ENCODE assay signal across 27 cellular contexts in the genomic region with DNA sequence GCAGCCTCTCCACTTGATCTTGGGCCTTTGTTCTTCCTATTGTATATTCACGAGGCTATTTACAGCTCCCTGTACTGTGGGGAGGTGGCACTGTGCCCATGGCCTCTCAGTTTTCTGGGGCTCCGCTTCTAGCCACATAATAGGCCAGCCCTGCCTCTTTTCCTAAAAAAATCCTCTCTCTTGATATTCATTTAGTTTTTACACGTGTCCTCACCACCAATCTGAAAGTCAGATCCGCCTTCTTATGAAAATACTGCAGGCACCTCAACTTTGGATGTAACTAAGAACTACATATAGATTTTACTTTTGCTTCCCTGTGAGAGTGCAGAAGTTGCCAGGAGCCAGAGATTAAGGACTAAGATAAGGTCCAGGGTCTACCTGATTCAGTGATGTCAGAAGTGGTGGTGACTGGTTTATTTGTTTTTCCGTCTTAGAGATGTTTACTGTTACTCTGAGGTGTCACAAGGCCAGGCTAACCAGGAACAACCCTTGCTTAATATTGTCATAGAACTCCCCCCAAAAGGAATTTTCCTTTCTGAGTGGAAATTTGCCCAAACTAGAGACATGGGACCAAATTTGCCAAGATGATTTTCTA. TPM values are rescaled to one million over a fixed set of nuclear protein-coding genes. Genes with fewer than 3 reads are reported as not detected.
DNase-seq lines count a peak whose midpoint lies in the region; ATAC-seq, FAIRE-seq and TF ChIP-seq lines count a peak whose summit lies in the region.
"Had no signal": no experiment of that assay in that cellular context is flagged by ENCODE, and none has a peak within 500 bp of the region (broad histone marks: within the 10 kb centered on the region; RNA-seq: fewer than 3 reads in every experiment).

No MANE protein-coding gene starts in this region.

- peaks cover 13% of the 10 kb centered on the region for H3K36me3 Mint-ChIP-seq in osteocyte (ENCODE audit: unreplicated experiment)
- H3K36me3 Mint-ChIP-seq: activated naive CD4-positive, alpha-beta T cell treated with anti-CD3 and anti-CD28 coated beads, Interleukin-2, amount 10 ng/mL, durations not matched to agents 7 days and 5 days; immature natural killer cell had no signal

- no peak for TF ChIP-seq CTCF in K562 (IDR thresholded peaks at IDR 0.05 in 2 of 3, conservative IDR thresholded peaks at IDR 0.05 in 1 of 3; ENCODE audit: insufficient read depth in 2 of 3, low read depth in 1 of 3, low read length in 3 of 3)
- no peak for TF ChIP-seq CTCF in osteocyte (IDR thresholded peaks at IDR 0.05)

- H3K9me3 ChIP-seq in HUES6 (ENCODE audit: control insufficient read depth, insufficient read depth, low read depth, low read length) = no peaks in the 10 kb centered on the region
- H3K9me3 ChIP-seq in K562 (replicated peaks; ENCODE audit: control insufficient read depth, insufficient read depth, low read depth, low read length) = no peaks in the 10 kb centered on the region
- H3K9me3 ChIP-seq: ascending aorta, heart left ventricle, thyroid gland had no signal

- peak; percentile 45 for DNase-seq in DMS53 (lab: John Stamatoyannopoulos, UW)
- no peak for DNase-seq in DMS53 treated with DMSO at 0.1 percent for 48 hours (lab: John Stamatoyannopoulos, UW; ENCODE audit: unreplicated experiment)
- DNase-seq in K562 (ENCODE audit: extremely low read depth in 1 of 4, low spot score in 3 of 4) = no peak
- DNase-seq in osteocyte (ENCODE audit: extremely low spot score, unreplicated experiment) = no peak
- DNase-seq in anterior cingulate cortex (lab: John Stamatoyannopoulos, UW) = no peak
- DNase-seq in NCI-H146 (lab: John Stamatoyannopoulos, UW) = no peak
- DNase-seq: activated B cell treated with CpG ODN at 0.5 μM for 24 hours; activated naive CD4-positive, alpha-beta T cell treated with anti-CD3 and anti-CD28 coated beads, Interleukin-2, amount 10 ng/mL, durations not matched to agents 7 days and 5 days; activated T-cell treated with anti-CD3 and anti-CD28 coated beads, Interleukin-2, amount 50 U/mL, for 4 hours; heart left ventricle; immature natural killer cell; MM.1S; naive thymus-derived CD4-positive, alpha-beta T cell; NCI-H1694 treated with DMSO at 0.1 percent for 48 hours; stimulated activated CD4-positive, alpha-beta T cell treated with anti-CD3 and anti-CD28 coated beads, Interleukin-1b, Interleukin-23, amount 100 ng/mL, for 48 hours; stimulated activated naive CD4-positive, alpha-beta T cell treated with Interleukin-2 at 50 U/mL for 16 hours; thyroid gland had no signal

- no peak for TF ChIP-seq EP300 in K562 (IDR thresholded peaks at IDR 0.05; ENCODE audit: low read length)

- intact Hi-C loops in K562 (cut with micrococcal nuclease) = no loop called here

- no peak overlapping the region for H2AFZ ChIP-seq in K562 (ENCODE audit: low read depth, low read length)

- POLR2A ChIA-PET in K562 (lab: Yijun Ruan, JAX) = no interaction called here

- no peaks in the 10 kb centered on the region for H3K9me1 ChIP-seq in K562 (ENCODE audit: control insufficient read depth, insufficient read depth, low read length)

- H3K4me1 ChIP-seq in HUES6 (ENCODE audit: control insufficient read depth, insufficient read depth, low read length) = peaks cover 52% of the 10 kb centered on the region
- H3K4me1 ChIP-seq in K562 (replicated peaks in 1 of 2; ENCODE audit: control insufficient read depth in 2 of 2, insufficient read depth in 2 of 2, low read length in 2 of 2) = peaks cover 8 to 25% of the 10 kb centered on the region in 2 experiments
- H3K4me1 ChIP-seq: thyroid gland had no signal

- no peak for TF ChIP-seq RAD21 in K562 (CRISPR knock-in tag; conservative IDR thresholded peaks at IDR 0.05 in 1 of 2, IDR thresholded peaks at IDR 0.05 in 1 of 2)

- H3K27ac ChIP-seq in HUES6 (ENCODE audit: low read depth, low read length) (peak overlapping the region; percentile 1; the same call in 1 of the 2 replicates), K562 (ENCODE audit: extremely low read depth, low read depth, low read length) (no peak overlapping the region)
- H3K27ac ChIP-seq: 22Rv1, ascending aorta, thyroid gland had no signal

- no peak for TF ChIP-seq POLR2A in K562 (conservative IDR thresholded peaks at IDR 0.05)

- no TSS peak for BruUV-seq in K562 (replicated peaks; lab: Mats Ljungman, UMichigan)

- no peak overlapping the region for H3K4me3 Mint-ChIP-seq in osteocyte (ENCODE audit: unreplicated experiment)
- H3K4me3 Mint-ChIP-seq: activated B cell treated with CpG ODN at 0.5 μM for 24 hours; activated naive CD4-positive, alpha-beta T cell treated with anti-CD3 and anti-CD28 coated beads, Interleukin-2, amount 10 ng/mL, durations not matched to agents 7 days and 5 days; activated T-cell treated with anti-CD3 and anti-CD28 coated beads, Interleukin-2, amount 50 U/mL, for 4 hours; B cell; immature natural killer cell; naive thymus-derived CD4-positive, alpha-beta T cell; T-helper 1 cell treated with Interleukin-12 subunit alpha and Interleukin-12 subunit beta and Interleukin-4 antibody, amounts not matched to agents 30 μg/mL and 1 μg/mL, for 36 hours had no signal

- CTCF ChIA-PET in K562 (lab: Yijun Ruan, JAX; ENCODE audit: low intra/inter-chr PET ratio) = no interaction called here

- H3K27me3 Mint-ChIP-seq in osteocyte (ENCODE audit: unreplicated experiment) = peaks cover 3% of the 10 kb centered on the region

- ATAC-seq in K562 (no peak), GM21423 (IDR thresholded peaks at IDR 0.05; ENCODE audit: unreplicated experiment) (no peak)
- ATAC-seq: activated T-cell treated with anti-CD3 and anti-CD28 coated beads, Interleukin-2, amount 50 U/mL, for 4 hours; naive thymus-derived CD4-positive, alpha-beta T cell had no signal

- peaks cover 54% of the 10 kb centered on the region for H3K4me1 Mint-ChIP-seq in osteocyte (ENCODE audit: unreplicated experiment)

- in situ Hi-C loops in K562 (cut with MboI) = no loop called here

- H3K4me3 ChIP-seq in HUES6 (ENCODE audit: low read depth, low read length) (no peak overlapping the region), K562 (no peak overlapping the region)
- H3K4me3 ChIP-seq: ascending aorta, heart left ventricle, lung, thyroid gland had no signal

- no peak overlapping the region for H3K4me2 ChIP-seq in K562 (ENCODE audit: insufficient read depth, low read length)

- H3K79me2 ChIP-seq in K562 (ENCODE audit: control insufficient read depth, insufficient read depth, low read length) = peaks cover 34% of the 10 kb centered on the region

- no peak for FAIRE-seq in K562 (lab: Jason Lieb, UNC)
- FAIRE-seq: D721Med, GM12892, H54 had no signal

- H3K27ac Mint-ChIP-seq in osteocyte (ENCODE audit: unreplicated experiment) = peak overlapping the region; percentile 46
- H3K27ac Mint-ChIP-seq: activated B cell treated with CpG ODN at 0.5 μM for 24 hours; activated naive CD4-positive, alpha-beta T cell treated with anti-CD3 and anti-CD28 coated beads, Interleukin-2, amount 10 ng/mL, durations not matched to agents 7 days and 5 days; B cell; immature natural killer cell; naive thymus-derived CD4-positive, alpha-beta T cell; T-helper 1 cell treated with Interleukin-12 subunit alpha and Interleukin-12 subunit beta and Interleukin-4 antibody, amounts not matched to agents 30 μg/mL and 1 μg/mL, for 36 hours had no signal

- peaks cover 20% of the 10 kb centered on the region for H4K20me1 ChIP-seq in K562 (replicated peaks; ENCODE audit: control insufficient read depth, insufficient read depth, low read length)

- WGBS in K562 (ENCODE audit: insufficient coverage, low coverage, missing lambda C conversion rate) = 60% methylated on average over 5 of the region's 5 CpGs

- no peak overlapping the region for H3K9ac ChIP-seq in HUES6 (ENCODE audit: low read length)
- H3K9ac ChIP-seq in K562 (ENCODE audit: insufficient read depth in 1 of 2, low read depth in 2 of 2, low read length in 2 of 2) = no peak overlapping the region

- no peaks in the 10 kb centered on the region for H3K27me3 ChIP-seq in HUES6 (ENCODE audit: control insufficient read depth, insufficient read depth, low read length)
- H3K27me3 ChIP-seq in K562 (ENCODE audit: control insufficient read depth in 2 of 2, insufficient read depth in 2 of 2, low read length in 2 of 2) = no peaks in the 10 kb centered on the region
- H3K27me3 ChIP-seq: ascending aorta, thyroid gland had no signal

- H3K9me3 Mint-ChIP-seq in osteocyte (ENCODE audit: unreplicated experiment) = no peaks in the 10 kb centered on the region
- H3K9me3 Mint-ChIP-seq: activated B cell treated with CpG ODN at 0.5 μM for 24 hours; activated naive CD4-positive, alpha-beta T cell treated with anti-CD3 and anti-CD28 coated beads, Interleukin-2, amount 10 ng/mL, durations not matched to agents 7 days and 5 days; activated T-cell treated with anti-CD3 and anti-CD28 coated beads, Interleukin-2, amount 50 U/mL, for 4 hours; immature natural killer cell; naive thymus-derived CD4-positive, alpha-beta T cell; T-helper 1 cell treated with Interleukin-12 subunit alpha and Interleukin-12 subunit beta and Interleukin-4 antibody, amounts not matched to agents 30 μg/mL and 1 μg/mL, for 36 hours had no signal

- H3K36me3 ChIP-seq in HUES6 (ENCODE audit: control insufficient read depth, insufficient read depth, low read length) (peaks cover 42% of the 10 kb centered on the region), K562 (ENCODE audit: control insufficient read depth, insufficient read depth, low read length) (peaks cover 40% of the 10 kb centered on the region)
- H3K36me3 ChIP-seq: thyroid gland had no signal

TF ChIP-seq in K562, 482 proteins besides CTCF, POLR2A, EP300 and RAD21 (continues in another document):
- TF ChIP-seq FOXA3 (CRISPR knock-in tag; conservative IDR thresholded peaks at IDR 0.05 in 1 of 2, IDR thresholded peaks at IDR 0.05 in 1 of 2) (0 out of 4 replicates have a peak, but pooled peaks of 1 of the 2 experiments have one; percentile 24), RFX1 (IDR thresholded peaks at IDR 0.05) (peak; percentile 18; the same call in 1 of the 2 replicates)

RNA-seq across cellular contexts. Expression of a gene that starts 7.8 kb away (rescaled TPM):
- total RNA-seq in K562 (2011; cell fraction: chromatin; rRNA removed; ENCODE audit: low replicate concordance) = 24.8 and 28.2 TPM in 2 replicates
- total RNA-seq in K562 (2011; cell fraction: nucleolus; rRNA removed) = 17.6 and 25.8 TPM in 2 replicates
- total RNA-seq in K562 (2011; cell fraction: nucleoplasm; rRNA removed) = 17.6 and 19.4 TPM in 2 replicates
- 21.8 TPM in 2 replicates for total RNA-seq in K562 (2014; rRNA removed)
- total RNA-seq in K562 (2014; rRNA removed; fragmentation: Illumina TruSeq; extraction: Trizol) = 13.5 and 14.8 TPM in 2 replicates
- 18.9 and 19.2 TPM in 2 replicates for total RNA-seq in K562 (2015; rRNA removed; fragmentation: Illumina TruSeq; extraction: Trizol)
- total RNA-seq in K562 (2021) = 18.7 and 20.1 TPM in 2 replicates
- polyA plus RNA-seq in K562 (2011; rRNA removed) = 7.2 and 7.7 TPM in 2 replicates
- 6.9 and 11.4 TPM in 2 replicates for polyA plus RNA-seq in K562 (2011; cell fraction: cytosol; rRNA removed)
- 21.3 and 26.7 TPM in 2 replicates for polyA plus RNA-seq in K562 (2011; cell fraction: nucleus; rRNA removed)
- 13.5 and 15.2 TPM in 2 replicates for polyA plus RNA-seq in K562 (2012)
- 10.9 and 11.6 TPM in 2 replicates for polyA plus RNA-seq in K562 (2014; fragmentation: Illumina TruSeq; extraction: Trizol)
- 1 to 10 TPM; 2.0 to 2.9 TPM for polyA plus RNA-seq in K562 (2014; fragmentation: Nextera tagmentation; extraction: Ambion mirVana)
- polyA plus RNA-seq in K562 (2014; rRNA removed) = 13.2 and 13.6 TPM in 2 replicates
- polyA minus RNA-seq in K562 (2011; rRNA and poly(A)+ RNA removed) = 6.0 and 6.4 TPM in 2 replicates
- 4.6 and 6.2 TPM in 2 replicates for polyA minus RNA-seq in K562 (2011; cell fraction: cytosol; rRNA and poly(A)+ RNA removed)
- polyA minus RNA-seq in K562 (2011; cell fraction: nucleus; rRNA and poly(A)+ RNA removed) = 9.3 and 13.3 TPM in 2 replicates
- 6.1 and 6.8 TPM in 2 replicates for total RNA-seq in osteocyte
- polyA plus RNA-seq: naive thymus-derived CD4-positive, alpha-beta T cell had no signal
